28 cellular contexts compared by ENCODE assay signal in genomic region chr7:51010534-51010933, GRCh38.
"Had no signal": no experiment of that assay in that cellular context is flagged by ENCODE, and none has a peak within 500 bp of the region (broad histone marks: within the 10 kb centered on the region; RNA-seq: fewer than 3 reads in every experiment).

No MANE protein-coding gene starts in this region.

- H3K27ac Mint-ChIP-seq: activated naive CD8-positive, alpha-beta T cell; endodermal cell; mesothelial cell of epicardium; naive B cell; progenitor cell of endocrine pancreas; stimulated activated effector memory CD8-positive, alpha-beta T cell treated with anti-CD3 and anti-CD28 coated beads, Interleukin-12 subunit alpha, Interleukin-12 subunit beta, amount 100 ng/mL, for 72 hours; stimulated activated naive CD8-positive, alpha-beta T cell treated with anti-CD3 and anti-CD28 coated beads, Interleukin-15, Interleukin-2, amounts not matched to agents 100 ng/mL and 50 ng/mL, for 24 hours; T-helper 17 cell; WTC11 had no signal

- H3K27ac ChIP-seq: cardiac muscle cell, esophagus muscularis mucosa, foreskin keratinocyte, neutrophil, ovary, sigmoid colon, thoracic aorta, uterus had no signal

- H3K9me3 ChIP-seq: esophagus muscularis mucosa, neutrophil, ovary, sigmoid colon, thoracic aorta, uterus had no signal

- FAIRE-seq: small intestine had no signal

- H3K9me3 Mint-ChIP-seq: brain; endodermal cell; mesothelial cell of epicardium; naive B cell; nephron progenitor cell; stimulated activated effector memory CD8-positive, alpha-beta T cell treated with anti-CD3 and anti-CD28 coated beads, Interleukin-12 subunit alpha, Interleukin-12 subunit beta, amount 100 ng/mL, for 72 hours; stimulated activated naive CD8-positive, alpha-beta T cell treated with anti-CD3 and anti-CD28 coated beads, Interleukin-15, Interleukin-2, amounts not matched to agents 100 ng/mL and 50 ng/mL, for 24 hours; WTC11 had no signal

- H3K4me3 ChIP-seq: cardiac muscle cell, esophagus muscularis mucosa, ovary, sigmoid colon, thoracic aorta, uterus had no signal

- H3K36me3 Mint-ChIP-seq: activated naive CD8-positive, alpha-beta T cell; brain; mesothelial cell of epicardium; naive B cell; stimulated activated effector memory CD8-positive, alpha-beta T cell treated with anti-CD3 and anti-CD28 coated beads, Interleukin-12 subunit alpha, Interleukin-12 subunit beta, amount 100 ng/mL, for 72 hours; WTC11 had no signal

- H3K27me3 ChIP-seq: cardiac muscle cell, esophagus muscularis mucosa, neutrophil, ovary, sigmoid colon, uterus had no signal

- DNase-seq: activated CD4-positive, alpha-beta T cell treated with anti-CD3 and anti-CD28 coated beads, Interleukin-2, amount 50 U/mL, for 4 hours; activated effector memory CD4-positive, alpha-beta T cell treated with Interleukin-2 at 50 U/mL for 16 hours; activated naive CD4-positive, alpha-beta T cell treated with Interleukin-2 at 50 U/mL for 16 hours; activated T-cell treated with anti-CD3 and anti-CD28 coated beads for 4 hours; cortex of kidney; endodermal cell; foreskin keratinocyte; naive B cell; nephron progenitor cell; ovary; sigmoid colon; small intestine; stimulated activated CD4-positive, alpha-beta T cell treated with anti-CD3 and anti-CD28 coated beads, Interleukin-4, amount 100 ng/mL, for 24 hours; T-helper 17 cell; trophoblast cell; uterus had no signal

- H3K4me3 Mint-ChIP-seq: activated naive CD8-positive, alpha-beta T cell; brain; endodermal cell; mesothelial cell of epicardium; nephron progenitor cell; stimulated activated effector memory CD8-positive, alpha-beta T cell treated with anti-CD3 and anti-CD28 coated beads, Interleukin-12 subunit alpha, Interleukin-12 subunit beta, amount 100 ng/mL, for 72 hours; stimulated activated naive CD8-positive, alpha-beta T cell treated with anti-CD3 and anti-CD28 coated beads, Interleukin-15, Interleukin-2, amounts not matched to agents 100 ng/mL and 50 ng/mL, for 24 hours; T-helper 17 cell; WTC11 had no signal

- H3K36me3 ChIP-seq: cardiac muscle cell, esophagus muscularis mucosa, neutrophil, ovary, sigmoid colon, thoracic aorta, uterus had no signal

- H3K4me1 ChIP-seq: foreskin keratinocyte, uterus had no signal

- ATAC-seq: foreskin keratinocyte; left lobe of liver; stimulated activated effector memory CD8-positive, alpha-beta T cell treated with anti-CD3 and anti-CD28 coated beads, Interleukin-12 subunit alpha, Interleukin-12 subunit beta, amount 100 ng/mL, for 72 hours; T-helper 17 cell; WTC11 had no signal

- H3K27me3 Mint-ChIP-seq: activated naive CD8-positive, alpha-beta T cell; naive B cell; stimulated activated naive CD8-positive, alpha-beta T cell treated with anti-CD3 and anti-CD28 coated beads, Interleukin-15, Interleukin-2, amounts not matched to agents 100 ng/mL and 50 ng/mL, for 24 hours had no signal

- H3K4me1 Mint-ChIP-seq: brain; endodermal cell; nephron progenitor cell; stimulated activated effector memory CD8-positive, alpha-beta T cell treated with anti-CD3 and anti-CD28 coated beads, Interleukin-12 subunit alpha, Interleukin-12 subunit beta, amount 100 ng/mL, for 72 hours; WTC11 had no signal
